Comparison of ENCODE assay signal across 22 cellular contexts in the genomic region with DNA sequence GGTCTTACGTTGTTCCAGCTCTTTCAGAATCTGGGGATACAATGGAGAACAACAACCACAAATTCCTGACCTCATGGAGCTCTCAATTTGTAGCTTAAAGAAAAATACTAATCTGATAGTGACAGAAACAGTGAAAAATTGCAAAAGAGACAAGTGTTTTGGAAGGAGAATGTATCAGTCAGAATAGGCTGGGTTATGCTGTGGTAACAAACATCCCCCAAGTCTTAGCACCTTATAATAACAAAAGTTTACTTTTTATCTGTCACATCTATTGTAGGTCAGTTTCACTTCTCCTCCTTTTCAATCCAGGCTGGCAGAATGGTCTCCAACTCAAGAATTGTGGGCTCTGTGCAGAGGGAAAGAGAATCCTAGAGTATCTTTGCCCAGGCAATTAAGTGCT. TPM values are rescaled to one million over a fixed set of nuclear protein-coding genes. Genes with fewer than 3 reads are reported as not detected.
DNase-seq lines count a peak whose midpoint lies in the region; ATAC-seq, FAIRE-seq and TF ChIP-seq lines count a peak whose summit lies in the region.
"Had no signal": no experiment of that assay in that cellular context is flagged by ENCODE, and none has a peak within 500 bp of the region (broad histone marks: within the 10 kb centered on the region; RNA-seq: fewer than 3 reads in every experiment).

No MANE protein-coding gene starts in this region.

- no peak overlapping the region for H3K18ac ChIP-seq in H1 (ENCODE audit: extremely low read depth, low read length)

- H3K9me3 ChIP-seq in CD4-positive, alpha-beta T cell (ENCODE audit: control insufficient read depth, low read length) = no peaks in the 10 kb centered on the region
- peaks cover 5% of the 10 kb centered on the region for H3K9me3 ChIP-seq in HEK293 (ENCODE audit: control insufficient read depth, insufficient read depth, low read depth, low read length)
- peaks cover 4 to 14% of the 10 kb centered on the region in 2 experiments for H3K9me3 ChIP-seq in H1 (ENCODE audit: insufficient read depth in 2 of 2, low read depth in 1 of 2, low read length in 1 of 2)
- H3K9me3 ChIP-seq: BE2C had no signal

- H3K27ac Mint-ChIP-seq in CD4-positive, alpha-beta T cell = peak overlapping the region; percentile 0
- peak overlapping the region; percentile 20 for H3K27ac Mint-ChIP-seq in stimulated activated naive B cell treated with anti-CD40 and anti-IgM and Interleukin-4, amounts not matched to agents 10 μg/mL and 1 μg/mL and 100 μg/mL, for 72 hours
- H3K27ac Mint-ChIP-seq: GM23338, IgD-negative memory B cell had no signal

- no peaks in the 10 kb centered on the region for H3K36me3 Mint-ChIP-seq in CD4-positive, alpha-beta T cell (ENCODE audit: low read depth)
- peaks cover 0 to 3% of the 10 kb centered on the region in 2 donors for H3K36me3 Mint-ChIP-seq in stimulated activated naive B cell treated with anti-CD40 and anti-IgM and Interleukin-4, amounts not matched to agents 10 μg/mL and 1 μg/mL and 100 μg/mL, for 72 hours
- H3K36me3 Mint-ChIP-seq: IgD-negative memory B cell had no signal

- H3K14ac ChIP-seq in H1 (ENCODE audit: insufficient read length) = no peak overlapping the region

- POLR2A ChIA-PET in CD4-positive, alpha-beta T cell (lab: Charles Lee) = interaction anchor here (1.9 to 5.7 kb wide), 2 partner anchors 13 to 65 kb away, joined by 5 to 36 read pairs; no protein-coding TSS in a partner anchor
- POLR2A ChIA-PET in HEK293 (lab: Yijun Ruan, JAX) (interaction anchor here (2.2 kb wide), 1 partner anchor 46 kb away, joined by 7 read pairs; no protein-coding TSS in a partner anchor), H1 (lab: Charles Lee; ENCODE audit: partially characterized antibody) (interaction anchor here (1.5 kb wide), 1 partner anchor 57 kb away, joined by 5 read pairs; no protein-coding TSS in a partner anchor)

- TF ChIP-seq RAD21 in H1 (IDR thresholded peaks at IDR 0.05 in 1 of 2, conservative IDR thresholded peaks at IDR 0.05 in 1 of 2; ENCODE audit: low read depth in 2 of 2, low read length in 2 of 2) = no peak

- no peak overlapping the region for H3K4ac ChIP-seq in H1 (replicated peaks; ENCODE audit: insufficient read length, low read depth, low read length)

- H3K27me3 Mint-ChIP-seq in CD4-positive, alpha-beta T cell = no peaks in the 10 kb centered on the region
- H3K27me3 Mint-ChIP-seq in stimulated activated naive B cell treated with anti-CD40 and anti-IgM and Interleukin-4, amounts not matched to agents 10 μg/mL and 1 μg/mL and 100 μg/mL, for 72 hours = no peaks in the 10 kb centered on the region
- H3K27me3 Mint-ChIP-seq: CD4-positive, CD25-positive, alpha-beta regulatory T cell; IgD-negative memory B cell had no signal

- no peak overlapping the region for H3K4me3 ChIP-seq in HEK293 (ENCODE audit: low read depth, low read length)
- no peak overlapping the region for H3K4me3 ChIP-seq in H1 (ENCODE audit: extremely low read depth in 1 of 4, insufficient read depth in 2 of 4, low read depth in 3 of 4, low read length in 4 of 4)
- H3K4me3 ChIP-seq: GM23338 had no signal

- H4K91ac ChIP-seq in H1 (replicated peaks; ENCODE audit: insufficient read length, low read length) = no peak overlapping the region

- DNase-seq in CD4-positive, alpha-beta T cell = no peak
- no peak for DNase-seq in H1 (ENCODE audit: low read depth in 1 of 2, low spot score in 2 of 2)
- no peak for DNase-seq in stimulated activated naive B cell treated with anti-CD40 and anti-IgM and Interleukin-4, amounts not matched to agents 10 μg/mL and 1 μg/mL and 100 μg/mL, for 72 hours
- DNase-seq in T-helper 9 cell = no peak
- DNase-seq: ACHN; BE2C; C1 segment of cervical spinal cord; CD4-positive, CD25-positive, alpha-beta regulatory T cell; DMS153; DMS79; GDM1; H7 had no signal

- H2BK20ac ChIP-seq in H1 (ENCODE audit: low read length) = peak overlapping the region; percentile 61; the same call in 1 of the 2 replicates

- no peak overlapping the region for H3K27ac ChIP-seq in CD4-positive, alpha-beta T cell (ENCODE audit: low read depth, low read length)
- H3K27ac ChIP-seq in HEK293 (ENCODE audit: extremely low read depth, low read depth, low read length) (no peak overlapping the region), H1 (ENCODE audit: low read depth, low read length) (no peak overlapping the region)

- H3K4me3 Mint-ChIP-seq in CD4-positive, alpha-beta T cell = no peak overlapping the region
- H3K4me3 Mint-ChIP-seq in stimulated activated naive B cell treated with anti-CD40 and anti-IgM and Interleukin-4, amounts not matched to agents 10 μg/mL and 1 μg/mL and 100 μg/mL, for 72 hours = no peak overlapping the region
- H3K4me3 Mint-ChIP-seq: CD4-positive, CD25-positive, alpha-beta regulatory T cell; GM23338; IgD-negative memory B cell had no signal

- no peak overlapping the region for H2BK15ac ChIP-seq in H1 (ENCODE audit: low read length)

- TF ChIP-seq EP300 in H1 (IDR thresholded peaks at IDR 0.05; ENCODE audit: borderline replicate concordance in 1 of 2, low read depth in 2 of 2, low read length in 2 of 2) = no peak

- ATAC-seq in CD4-positive, alpha-beta T cell (ENCODE audit: poor library complexity) = no peak
- no peak for ATAC-seq in stimulated activated naive B cell treated with anti-CD40 and anti-IgM and Interleukin-4, amounts not matched to agents 10 μg/mL and 1 μg/mL and 100 μg/mL, for 72 hours (replicated peaks)
- ATAC-seq in SK-N-SH treated with all-trans-retinoic acid at 6 μM for 48 hours = no peak
- ATAC-seq: GM23338, HCT116 had no signal

- H3K56ac ChIP-seq in H1 (replicated peaks; ENCODE audit: insufficient read length, low read depth, low read length) = no peak overlapping the region

- no peak overlapping the region for H4K5ac ChIP-seq in H1 (ENCODE audit: insufficient read length, low read depth, low read length)

- H3K4me1 Mint-ChIP-seq in CD4-positive, alpha-beta T cell (ENCODE audit: low read depth) = peaks cover 53% of the 10 kb centered on the region
- peaks cover 29 to 43% of the 10 kb centered on the region in 2 donors for H3K4me1 Mint-ChIP-seq in stimulated activated naive B cell treated with anti-CD40 and anti-IgM and Interleukin-4, amounts not matched to agents 10 μg/mL and 1 μg/mL and 100 μg/mL, for 72 hours

- no peak for TF ChIP-seq CTCF in CD4-positive, alpha-beta T cell (IDR thresholded peaks at IDR 0.05)
- no peak for TF ChIP-seq CTCF in HEK293 (tag by site-specific recombination; IDR thresholded peaks at IDR 0.05)
- no peak for TF ChIP-seq CTCF in H1 (IDR thresholded peaks at IDR 0.05; ENCODE audit: control extremely low read depth in 1 of 3, insufficient read depth in 1 of 3, low read depth in 1 of 3, low read length in 3 of 3)

- H2AK5ac ChIP-seq in H1 (ENCODE audit: low read depth, low read length) = peak overlapping the region; percentile 19; the same call in 1 of the 2 replicates

- no peak overlapping the region for H3K9ac ChIP-seq in H1 (replicated peaks in 1 of 4; ENCODE audit: extremely low read depth in 1 of 4, low read depth in 3 of 4, low read length in 3 of 4)

- H2BK120ac ChIP-seq in H1 (replicated peaks; ENCODE audit: low read depth, low read length) = no peak overlapping the region

- peaks cover 3% of the 10 kb centered on the region for H3K9me3 Mint-ChIP-seq in CD4-positive, alpha-beta T cell
- peaks cover 4 to 5% of the 10 kb centered on the region in 2 donors for H3K9me3 Mint-ChIP-seq in stimulated activated naive B cell treated with anti-CD40 and anti-IgM and Interleukin-4, amounts not matched to agents 10 μg/mL and 1 μg/mL and 100 μg/mL, for 72 hours

- no peaks in the 10 kb centered on the region for H3K27me3 ChIP-seq in CD4-positive, alpha-beta T cell (ENCODE audit: control insufficient read depth, insufficient read depth, low read length)
- H3K27me3 ChIP-seq in H1 (replicated peaks in 1 of 4; ENCODE audit: control insufficient read depth in 3 of 4, extremely low read depth in 1 of 4, insufficient read depth in 3 of 4, low read length in 3 of 4) = no peaks in the 10 kb centered on the region
- H3K27me3 ChIP-seq: BE2C had no signal

- intact Hi-C loops in CD4-positive, alpha-beta T cell (cut with DNase I, micrococcal nuclease) = loop anchor here (5.0 to 10.0 kb wide), 2 partner anchors 46 to 48 kb away; a partner anchor contains a TSS

- no peak overlapping the region for H3K23ac ChIP-seq in H1 (ENCODE audit: insufficient read length)

- H2BK5ac ChIP-seq in H1 (ENCODE audit: low read depth, low read length) = no peak overlapping the region

- no peak overlapping the region for H4K8ac ChIP-seq in H1 (ENCODE audit: extremely low read depth, insufficient read depth, low read length)

- no peaks in the 10 kb centered on the region for H3K79me1 ChIP-seq in H1 (ENCODE audit: low read depth, low read length)

- no peak overlapping the region for H2BK12ac ChIP-seq in H1 (ENCODE audit: low read depth, low read length)

- no peaks in the 10 kb centered on the region for H3K23me2 ChIP-seq in H1 (ENCODE audit: low read depth, low read length)

- H3K4me2 ChIP-seq in H1 (ENCODE audit: insufficient read depth in 1 of 2, low read depth in 2 of 2, low read length in 2 of 2) = no peak overlapping the region
- H3K4me2 ChIP-seq: GM23338 had no signal

- no peaks in the 10 kb centered on the region for H3K79me2 ChIP-seq in H1 (ENCODE audit: control insufficient read depth in 1 of 2, insufficient read depth in 2 of 2, low read length in 2 of 2)

- H3K36me3 ChIP-seq in HEK293 (ENCODE audit: control insufficient read depth in 2 of 2, insufficient read depth in 1 of 2, low read length in 2 of 2) (no peaks in the 10 kb centered on the region), H1 (ENCODE audit: control insufficient read depth in 2 of 4, insufficient read depth in 4 of 4, low read length in 3 of 4) (no peaks in the 10 kb centered on the region)
- H3K36me3 ChIP-seq: BE2C had no signal

- no peaks in the 10 kb centered on the region for H4K20me1 ChIP-seq in H1 (replicated peaks in 1 of 2; ENCODE audit: control insufficient read depth in 1 of 2, insufficient read depth in 2 of 2, low read length in 2 of 2)

- no peak for TF ChIP-seq POLR2A in H1 (IDR thresholded peaks at IDR 0.05; ENCODE audit: control extremely low read depth in 1 of 2, low read depth in 2 of 2, low read length in 2 of 2)

- no peak overlapping the region for H2AFZ ChIP-seq in H1 (ENCODE audit: low read length)
- H2AFZ ChIP-seq: GM23338 had no signal

- 81% methylated on average over 1 of the region's 1 CpG; no CpG with 5 or more reads in 1 of the 2 experiments for WGBS in H1 (ENCODE audit: extremely low coverage in 1 of 2, insufficient coverage in 1 of 2, insufficient read length in 1 of 2, insufficient replicate concordance in 2 of 2, low coverage in 1 of 2, low lambda C conversion rate in 2 of 2, missing lambda C conversion rate in 1 of 2), 2 experiments

- H3K4me1 ChIP-seq in HEK293 (ENCODE audit: control insufficient read depth, insufficient read depth, low read length) = peaks cover 5% of the 10 kb centered on the region
- H3K4me1 ChIP-seq in H1 (replicated peaks in 1 of 4; ENCODE audit: control insufficient read depth in 3 of 4, insufficient read depth in 4 of 4, low read length in 3 of 4) = no peaks in the 10 kb centered on the region
- H3K4me1 ChIP-seq: BE2C had no signal

- no peak for FAIRE-seq in H1 (lab: Jason Lieb, UNC)
- FAIRE-seq: A204.1, GM12892, GM18507, HTR-8/SVneo had no signal

- CTCF ChIA-PET in CD4-positive, alpha-beta T cell (lab: Charles Lee) = no interaction called here
- CTCF ChIA-PET in HEK293 (lab: Yijun Ruan, JAX) (interaction anchor here (0.7 to 2.7 kb wide), 4 partner anchors 38 to 91 kb away, joined by 3 to 8 read pairs (median 3); a partner anchor contains a TSS), H1 (lab: Charles Lee; ENCODE audit: partially characterized antibody) (interaction anchor here (0.7 to 2.4 kb wide), 5 partner anchors 15 to 76 kb away, joined by 3 to 7 read pairs (median 3); a partner anchor contains a TSS)

RNA-seq across cellular contexts. Expression of a gene that starts 9.5 kb away (rescaled TPM):
- total RNA-seq in CD4-positive, alpha-beta T cell = not detected
- total RNA-seq in H1 (2021; fragmentation: NEBNext Ultra II Directional; extraction: Animal tissue kit (Norgen Biotek cat#: 25700)) = not detected in 2 replicates
- 0.09 TPM in 1 of 2 replicates, not detected in the other for polyA plus RNA-seq in H1 (2011; rRNA removed)
- polyA plus RNA-seq in H1 (2011; cell fraction: cytosol; rRNA removed) = 0.06 TPM
- 0.19 TPM for polyA plus RNA-seq in H1 (2011; cell fraction: nucleus; rRNA removed)
- not detected in 4 replicates for polyA plus RNA-seq in H1 (2012, experiment 1 of 2)
- not detected for polyA plus RNA-seq in H1 (2012, experiment 2 of 2)
- polyA plus RNA-seq in H1 (2013, experiment 1 of 2) = not detected
- polyA plus RNA-seq in H1 (2013, experiment 2 of 2) = not detected
- polyA minus RNA-seq in H1 (2011; rRNA and poly(A)+ RNA removed) = not detected in 2 replicates
- polyA minus RNA-seq in H1 (2011; cell fraction: cytosol; rRNA and poly(A)+ RNA removed) = not detected
- not detected for polyA minus RNA-seq in H1 (2011; cell fraction: nucleus; rRNA and poly(A)+ RNA removed)
- total RNA-seq: CD4-positive, CD25-positive, alpha-beta regulatory T cell; Daoy; GM23338; H7 had no signal
- polyA plus RNA-seq: CD4-positive, CD25-positive, alpha-beta regulatory T cell; IgD-negative memory B cell had no signal

RNA-seq across cellular contexts. Expression of a gene that starts 29.8 kb away (rescaled TPM):
- 10 to 100 TPM; 45.0 to 47.9 TPM for total RNA-seq in CD4-positive, alpha-beta T cell
- 159 and 166 TPM in 2 replicates for total RNA-seq in H1 (2021; fragmentation: NEBNext Ultra II Directional; extraction: Animal tissue kit (Norgen Biotek cat#: 25700))
- polyA plus RNA-seq in H1 (2011; rRNA removed) = 186 and 296 TPM in 2 replicates
- polyA plus RNA-seq in H1 (2011; cell fraction: cytosol; rRNA removed) = 106 TPM
- polyA plus RNA-seq in H1 (2011; cell fraction: nucleus; rRNA removed) = 204 TPM
- polyA plus RNA-seq in H1 (2012, experiment 1 of 2) = 145 to 238 TPM (median 230 TPM) in 4 replicates
- 175 TPM for polyA plus RNA-seq in H1 (2012, experiment 2 of 2)
- 208 TPM for polyA plus RNA-seq in H1 (2013, experiment 1 of 2)
- polyA plus RNA-seq in H1 (2013, experiment 2 of 2) = 218 TPM
- 87.1 and 93.1 TPM in 2 replicates for polyA minus RNA-seq in H1 (2011; rRNA and poly(A)+ RNA removed)
- polyA minus RNA-seq in H1 (2011; cell fraction: cytosol; rRNA and poly(A)+ RNA removed) = 222 TPM
- 191 TPM for polyA minus RNA-seq in H1 (2011; cell fraction: nucleus; rRNA and poly(A)+ RNA removed)

RNA-seq across cellular contexts. Expression of a gene that starts 49.8 kb away (rescaled TPM):
- 100 to 1,000 TPM; 335 to 344 TPM for total RNA-seq in CD4-positive, alpha-beta T cell
- total RNA-seq in H1 (2021; fragmentation: NEBNext Ultra II Directional; extraction: Animal tissue kit (Norgen Biotek cat#: 25700)) = 109 and 113 TPM in 2 replicates
- polyA plus RNA-seq in H1 (2011; rRNA removed) = 74.1 and 119 TPM in 2 replicates
- 142 TPM for polyA plus RNA-seq in H1 (2011; cell fraction: cytosol; rRNA removed)
- polyA plus RNA-seq in H1 (2011; cell fraction: nucleus; rRNA removed) = 268 TPM
- 112 to 133 TPM (median 125 TPM) in 4 replicates for polyA plus RNA-seq in H1 (2012, experiment 1 of 2)
- polyA plus RNA-seq in H1 (2012, experiment 2 of 2) = 90.5 TPM
- polyA plus RNA-seq in H1 (2013, experiment 1 of 2) = 70.6 TPM
- polyA plus RNA-seq in H1 (2013, experiment 2 of 2) = 72.7 TPM
- 29.0 and 60.8 TPM in 2 replicates for polyA minus RNA-seq in H1 (2011; rRNA and poly(A)+ RNA removed)
- 79.1 TPM for polyA minus RNA-seq in H1 (2011; cell fraction: cytosol; rRNA and poly(A)+ RNA removed)
- polyA minus RNA-seq in H1 (2011; cell fraction: nucleus; rRNA and poly(A)+ RNA removed) = 82.7 TPM
